19 cellular contexts compared by ENCODE assay signal in genomic region chr3:64642327-64643151, GRCh38.
A peak's percentile ranks its signal among the peaks of the same experiment; 100 is the strongest.
DNase-seq lines count a peak whose midpoint lies in the region; ATAC-seq lines count a peak whose summit lies in the region.
"Had no signal": no experiment of that assay in that cellular context is flagged by ENCODE, and none has a peak within 500 bp of the region (broad histone marks: within the 10 kb centered on the region; RNA-seq: fewer than 3 reads in every experiment).

No MANE protein-coding gene starts in this region.

- DNase-seq in COR-L47 (lab: John Stamatoyannopoulos, UW) (peak; percentile 35), NCI-H1436 (lab: John Stamatoyannopoulos, UW) (peak; percentile 37), ecto neural progenitor cell (ENCODE audit: low spot score) (peak; percentile 71), DMS153 (lab: John Stamatoyannopoulos, UW) (no peak), amygdala (lab: John Stamatoyannopoulos, UW) (no peak)
- no peak for DNase-seq in activated CD8-positive, alpha-beta memory T cell treated with anti-CD3 and anti-CD28 coated beads, Interleukin-2, amount 50 U/mL, for 4 hours
- DNase-seq: activated CD4-positive, CD25-positive, alpha-beta regulatory T cell; activated naive CD4-positive, alpha-beta T cell treated with anti-CD3 and anti-CD28 coated beads for 36 hours; CD8-positive, alpha-beta T cell; effector memory CD8-positive, alpha-beta T cell; GF-D8; MG63; naive B cell; right lobe of liver; SW 1271 had no signal

- H3K27me3 ChIP-seq in muscle layer of colon (ENCODE audit: control insufficient read depth in 1 of 2, insufficient read depth in 2 of 2, low read length in 2 of 2), result no peaks in the 10 kb centered on the region
- H3K27me3 ChIP-seq: MG63, right lobe of liver, vagina had no signal

- no peaks in the 10 kb centered on the region for H3K36me3 ChIP-seq in muscle layer of colon (ENCODE audit: insufficient read depth, low read length)
- H3K36me3 ChIP-seq: MG63, right lobe of liver had no signal

- H3K9me3 ChIP-seq in muscle layer of colon (ENCODE audit: low read length), result no peaks in the 10 kb centered on the region
- H3K9me3 ChIP-seq: MG63, right lobe of liver, vagina had no signal

- no peak for ATAC-seq in HG02938 (IDR thresholded peaks at IDR 0.05; ENCODE audit: unreplicated experiment)
- ATAC-seq: CD8-positive, alpha-beta T cell; effector memory CD8-positive, alpha-beta T cell; right lobe of liver; stimulated activated effector memory CD8-positive, alpha-beta T cell treated with anti-CD3 and anti-CD28 coated beads, Interleukin-12 subunit alpha, Interleukin-12 subunit beta, amount 100 ng/mL, for 72 hours had no signal

- peak overlapping the region; percentile 10 for H3K9ac ChIP-seq in muscle layer of colon (ENCODE audit: low read length)

- H3K27ac ChIP-seq in muscle layer of colon (ENCODE audit: low read depth, low read length), result peak overlapping the region; percentile 71
- H3K27ac ChIP-seq: right lobe of liver, vagina had no signal

- peaks cover 24% of the 10 kb centered on the region for H3K4me1 ChIP-seq in muscle layer of colon (ENCODE audit: insufficient read depth, low read length)
- H3K4me1 ChIP-seq: right lobe of liver, vagina had no signal

- peak overlapping the region in 1 of 2 donors; percentile 42 for H3K4me3 ChIP-seq in muscle layer of colon (ENCODE audit: low read depth in 1 of 2, low read length in 2 of 2)
- H3K4me3 ChIP-seq: MG63, right lobe of liver, vagina had no signal

Comparison
In these comparisons a context has a peak if more than half of its experiments do, and no peak if none do; other contexts are left out.
1. DNase-seq: peak in COR-L47 (single experiment), NCI-H1436 (single experiment) and ecto neural progenitor cell (single experiment); none in DMS153 (single experiment), amygdala (0 of 56) and activated CD8-positive, alpha-beta memory T cell treated with anti-CD3 and anti-CD28 coated beads, Interleukin-2, amount 50 U/mL, for 4 hours (single experiment).